In genomic region chr1:95308276-95308675, GRCh38 we compare ENCODE assay signal across 1 cellular context.
TF ChIP-seq lines count a peak whose summit lies in the region.

No MANE protein-coding gene starts in this region.

TF ChIP-seq in GM23338, 12 proteins besides CTCF, POLR2A, EP300 and RAD21 (continued from another document):
- TF ChIP-seq, protein P1, sequence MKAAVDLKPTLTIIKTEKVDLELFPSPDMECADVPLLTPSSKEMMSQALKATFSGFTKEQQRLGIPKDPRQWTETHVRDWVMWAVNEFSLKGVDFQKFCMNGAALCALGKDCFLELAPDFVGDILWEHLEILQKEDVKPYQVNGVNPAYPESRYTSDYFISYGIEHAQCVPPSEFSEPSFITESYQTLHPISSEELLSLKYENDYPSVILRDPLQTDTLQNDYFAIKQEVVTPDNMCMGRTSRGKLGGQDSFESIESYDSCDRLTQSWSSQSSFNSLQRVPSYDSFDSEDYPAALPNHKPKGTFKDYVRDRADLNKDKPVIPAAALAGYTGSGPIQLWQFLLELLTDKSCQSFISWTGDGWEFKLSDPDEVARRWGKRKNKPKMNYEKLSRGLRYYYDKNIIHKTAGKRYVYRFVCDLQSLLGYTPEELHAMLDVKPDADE (IDR thresholded peaks at IDR 0.05), result no peak
